In the genomic region with DNA sequence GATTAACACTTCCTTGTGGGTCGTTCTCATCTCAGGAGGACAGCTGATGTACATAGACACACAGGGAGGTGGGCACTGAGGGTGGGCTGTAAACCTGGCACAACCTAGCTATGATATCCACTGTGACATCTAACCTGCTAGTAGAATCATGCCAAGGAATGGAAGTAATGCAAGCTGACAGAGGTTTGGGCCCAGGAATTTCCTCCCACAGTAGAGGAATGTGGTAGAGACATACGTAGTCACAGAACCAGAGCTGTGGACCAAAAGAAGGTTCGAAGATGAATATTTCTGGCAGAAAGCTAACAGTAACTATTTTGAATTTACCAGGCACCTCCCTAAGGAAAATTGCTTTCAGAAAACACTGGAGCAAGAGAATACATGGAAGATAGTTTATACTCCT, we compare ENCODE assay signal across 1 cellular context.
TF ChIP-seq lines count a peak whose summit lies in the region.

No MANE protein-coding gene starts in this region.

TF ChIP-seq in SK-N-SH, 30 proteins besides CTCF, POLR2A, EP300 and RAD21 (continued from another document):
- TF ChIP-seq, protein P1, sequence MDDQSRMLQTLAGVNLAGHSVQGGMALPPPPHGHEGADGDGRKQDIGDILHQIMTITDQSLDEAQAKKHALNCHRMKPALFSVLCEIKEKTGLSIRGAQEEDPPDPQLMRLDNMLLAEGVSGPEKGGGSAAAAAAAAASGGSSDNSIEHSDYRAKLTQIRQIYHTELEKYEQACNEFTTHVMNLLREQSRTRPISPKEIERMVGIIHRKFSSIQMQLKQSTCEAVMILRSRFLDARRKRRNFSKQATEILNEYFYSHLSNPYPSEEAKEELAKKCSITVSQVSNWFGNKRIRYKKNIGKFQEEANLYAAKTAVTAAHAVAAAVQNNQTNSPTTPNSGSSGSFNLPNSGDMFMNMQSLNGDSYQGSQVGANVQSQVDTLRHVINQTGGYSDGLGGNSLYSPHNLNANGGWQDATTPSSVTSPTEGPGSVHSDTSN (IDR thresholded peaks at IDR 0.05): peak; percentile 31; the same call in 1 of the 2 replicates
